9 cellular contexts compared by ENCODE assay signal in genomic region chr14:91402278-91403068, GRCh38. TPM values are rescaled to one million over a fixed set of nuclear protein-coding genes. Genes with fewer than 3 reads are reported as not detected.
DNase-seq lines count a peak whose midpoint lies in the region; ATAC-seq and TF ChIP-seq lines count a peak whose summit lies in the region.
"Had no signal": no experiment of that assay in that cellular context is flagged by ENCODE, and none has a peak within 500 bp of the region (broad histone marks: within the 10 kb centered on the region; RNA-seq: fewer than 3 reads in every experiment).

No MANE protein-coding gene starts in this region.

- peak overlapping the region in 1 of 5 donors; percentile 22 for H3K4me3 ChIP-seq in subcutaneous abdominal adipose tissue (ENCODE audit: low read depth in 1 of 5, low read length in 5 of 5)

- peaks cover 0 to 10% (median 0%) of the 10 kb centered on the region in 5 donors for H3K36me3 ChIP-seq in subcutaneous abdominal adipose tissue (ENCODE audit: control insufficient read depth in 5 of 5, insufficient read depth in 5 of 5, low read length in 5 of 5)

- ATAC-seq in left colon, result peak; percentile 70
- ATAC-seq: PC-3 had no signal

- peak overlapping the region; percentile 86 for H3K27ac Mint-ChIP-seq in activated naive CD4-positive, alpha-beta T cell treated with anti-CD3 and anti-CD28 coated beads for 36 hours
- peak overlapping the region; percentile 74 for H3K27ac Mint-ChIP-seq in activated CD4-positive, alpha-beta memory T cell treated with anti-CD3 and anti-CD28 coated beads, Interleukin-2, amount 10 ng/mL, durations not matched to agents 7 days and 5 days

- DNase-seq in activated naive CD4-positive, alpha-beta T cell treated with anti-CD3 and anti-CD28 coated beads for 36 hours, result no peak
- no peak for DNase-seq in activated naive CD4-positive, alpha-beta T cell treated with Interleukin-2 at 50 U/mL for 16 hours
- DNase-seq in activated CD4-positive, alpha-beta memory T cell treated with anti-CD3 and anti-CD28 coated beads, Interleukin-2, amount 10 ng/mL, durations not matched to agents 7 days and 5 days, result no peak
- peak in 1 of 2 donors; percentile 69 for DNase-seq in left colon
- no peak for DNase-seq in GM10248 (ENCODE audit: extremely low spot score)
- DNase-seq in T1000 (lab: John Stamatoyannopoulos, UW), result no peak
- DNase-seq in activated CD4-positive, CD25-positive, alpha-beta regulatory T cell (lab: John Stamatoyannopoulos, UW), result no peak
- DNase-seq: PC-3 had no signal

- no peaks in the 10 kb centered on the region for H3K9me3 ChIP-seq in subcutaneous abdominal adipose tissue (ENCODE audit: control insufficient read depth in 5 of 5, low read length in 5 of 5)

- H3K4me1 ChIP-seq in subcutaneous abdominal adipose tissue (ENCODE audit: control insufficient read depth in 5 of 5, insufficient read depth in 5 of 5, low read length in 5 of 5), result peaks cover 5 to 71% (median 31%) of the 10 kb centered on the region in 5 donors

- CTCF ChIA-PET in activated naive CD4-positive, alpha-beta T cell treated with anti-CD3 and anti-CD28 coated beads for 36 hours (lab: Charles Lee), result interaction anchor here (1.2 to 7.2 kb wide), 3 partner anchors 12 to 105 kb away, joined by 4 to 94 read pairs (median 16); partner anchors contain the start of gene CCDC88C
- CTCF ChIA-PET in activated CD4-positive, alpha-beta memory T cell treated with anti-CD3 and anti-CD28 coated beads, Interleukin-2, amount 10 ng/mL, durations not matched to agents 7 days and 5 days (lab: Charles Lee), result interaction anchor here (0.9 to 3.2 kb wide), 6 partner anchors 9 to 85 kb away, joined by 3 to 16 read pairs (median 6); partner anchors contain the start of gene CCDC88C
- CTCF ChIA-PET in GM10248 (lab: Yijun Ruan, JAX), result interaction anchor here (0.6 to 3.5 kb wide), 4 partner anchors 14 to 84 kb away, joined by 3 to 11 read pairs (median 3); no protein-coding TSS in a partner anchor

- peaks cover 24% of the 10 kb centered on the region for H3K36me3 Mint-ChIP-seq in activated naive CD4-positive, alpha-beta T cell treated with anti-CD3 and anti-CD28 coated beads for 36 hours (ENCODE audit: low read depth)
- peaks cover 53% of the 10 kb centered on the region for H3K36me3 Mint-ChIP-seq in activated CD4-positive, alpha-beta memory T cell treated with anti-CD3 and anti-CD28 coated beads, Interleukin-2, amount 10 ng/mL, durations not matched to agents 7 days and 5 days (ENCODE audit: low read depth)

- POLR2A ChIA-PET in activated CD4-positive, alpha-beta memory T cell treated with anti-CD3 and anti-CD28 coated beads, Interleukin-2, amount 10 ng/mL, durations not matched to agents 7 days and 5 days (lab: Charles Lee), result interaction anchor here (0.7 to 11.9 kb wide), 5 partner anchors 11 to 52 kb away, joined by 3 to 308 read pairs (median 7); partner anchors contain the start of gene CCDC88C
- POLR2A ChIA-PET in GM10248 (lab: Yijun Ruan, JAX), result no interaction called here

- no peaks in the 10 kb centered on the region for H3K27me3 Mint-ChIP-seq in activated naive CD4-positive, alpha-beta T cell treated with anti-CD3 and anti-CD28 coated beads for 36 hours (ENCODE audit: low read depth)
- no peaks in the 10 kb centered on the region for H3K27me3 Mint-ChIP-seq in activated CD4-positive, alpha-beta memory T cell treated with anti-CD3 and anti-CD28 coated beads, Interleukin-2, amount 10 ng/mL, durations not matched to agents 7 days and 5 days

- H3K9ac ChIP-seq in subcutaneous abdominal adipose tissue (ENCODE audit: low read length in 5 of 5), result peak overlapping the region in 1 of 5 donors; percentile 43

- no peaks in the 10 kb centered on the region for H3K27me3 ChIP-seq in subcutaneous abdominal adipose tissue (ENCODE audit: control insufficient read depth in 5 of 5, insufficient read depth in 4 of 5, low read length in 5 of 5)

- peak overlapping the region; percentile 56 for H3K4me3 Mint-ChIP-seq in activated naive CD4-positive, alpha-beta T cell treated with anti-CD3 and anti-CD28 coated beads for 36 hours
- H3K4me3 Mint-ChIP-seq in activated CD4-positive, alpha-beta memory T cell treated with anti-CD3 and anti-CD28 coated beads, Interleukin-2, amount 10 ng/mL, durations not matched to agents 7 days and 5 days, result peak overlapping the region; percentile 43

- H3K27ac ChIP-seq in subcutaneous abdominal adipose tissue (ENCODE audit: low read depth, low read length), result peak overlapping the region; percentile 29

- no peak for TF ChIP-seq CTCF in GM10248 (IDR thresholded peaks at IDR 0.05; ENCODE audit: control extremely low read depth, extremely low read depth, low read depth, missing control alignments)

- no peaks in the 10 kb centered on the region for H3K9me3 Mint-ChIP-seq in activated naive CD4-positive, alpha-beta T cell treated with anti-CD3 and anti-CD28 coated beads for 36 hours
- H3K9me3 Mint-ChIP-seq in activated CD4-positive, alpha-beta memory T cell treated with anti-CD3 and anti-CD28 coated beads, Interleukin-2, amount 10 ng/mL, durations not matched to agents 7 days and 5 days, result no peaks in the 10 kb centered on the region

- intact Hi-C loops in activated naive CD4-positive, alpha-beta T cell treated with anti-CD3 and anti-CD28 coated beads for 36 hours (cut with micrococcal nuclease), result no loop called here
- intact Hi-C loops in left colon (cut with DNase I, micrococcal nuclease), result no loop called here

- peaks cover 91% of the 10 kb centered on the region for H3K4me1 Mint-ChIP-seq in activated naive CD4-positive, alpha-beta T cell treated with anti-CD3 and anti-CD28 coated beads for 36 hours (ENCODE audit: low read depth)
- peaks cover 95% of the 10 kb centered on the region for H3K4me1 Mint-ChIP-seq in activated CD4-positive, alpha-beta memory T cell treated with anti-CD3 and anti-CD28 coated beads, Interleukin-2, amount 10 ng/mL, durations not matched to agents 7 days and 5 days

RNA-seq across cellular contexts. Expression of gene CCDC88C, which starts 15.1 kb away (rescaled TPM):
- total RNA-seq in activated naive CD4-positive, alpha-beta T cell treated with anti-CD3 and anti-CD28 coated beads for 36 hours, result 10 to 100 TPM; 76.0 to 83.3 TPM
- 100 to 1,000 TPM; 168 to 175 TPM for total RNA-seq in activated CD4-positive, alpha-beta memory T cell treated with anti-CD3 and anti-CD28 coated beads, Interleukin-2, amount 10 ng/mL, durations not matched to agents 7 days and 5 days
- 10 to 100 TPM; 52.4 to 65.8 TPM for total RNA-seq in left colon
